In the genomic region with DNA sequence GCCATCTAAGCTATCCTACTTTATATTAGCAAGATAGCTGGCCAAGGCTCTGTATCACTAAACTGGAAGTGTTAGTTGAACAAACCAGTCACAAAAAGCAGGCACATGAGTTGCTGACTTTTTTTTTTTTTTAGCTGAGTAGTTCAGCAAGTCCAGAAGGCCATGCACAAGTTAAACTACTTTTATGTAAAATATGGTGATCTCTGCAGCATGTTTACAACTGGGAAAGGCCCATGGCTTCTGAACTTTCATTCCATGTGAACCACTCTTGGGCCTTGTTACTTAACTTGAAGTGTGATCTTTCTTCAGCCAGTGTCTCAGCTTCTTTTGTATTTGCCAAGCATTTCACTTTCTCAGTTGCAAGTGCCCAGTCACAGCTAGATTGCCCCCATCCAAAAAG, we compare ENCODE assay signal across 18 cellular contexts.
A peak's percentile ranks its signal among the peaks of the same experiment; 100 is the strongest.
DNase-seq lines count a peak whose midpoint lies in the region; ATAC-seq and TF ChIP-seq lines count a peak whose summit lies in the region.
"Had no signal": no experiment of that assay in that cellular context is flagged by ENCODE, and none has a peak within 500 bp of the region (broad histone marks: within the 10 kb centered on the region; RNA-seq: fewer than 3 reads in every experiment).

No MANE protein-coding gene starts in this region.

- no peak overlapping the region for H3K27ac Mint-ChIP-seq in endothelial cell (ENCODE audit: unreplicated experiment)
- H3K27ac Mint-ChIP-seq: H9 had no signal

- H3K27me3 ChIP-seq in gastroesophageal sphincter (no peaks in the 10 kb centered on the region), prostate gland (replicated peaks; ENCODE audit: insufficient read depth) (no peaks in the 10 kb centered on the region)
- H3K27me3 ChIP-seq: BE2C had no signal

- no peak overlapping the region for H3K4me3 Mint-ChIP-seq in endothelial cell (ENCODE audit: unreplicated experiment)
- H3K4me3 Mint-ChIP-seq: CD4-positive, CD25-positive, alpha-beta regulatory T cell; H9 had no signal

- H3K27ac ChIP-seq in gastroesophageal sphincter (peak overlapping the region; percentile 40 to 83 (median 70)), prostate gland (peak overlapping the region; percentile 21 to 64)
- H3K27ac ChIP-seq: HL-60 had no signal

- peak; percentile 17 for ATAC-seq in left ventricle myocardium superior
- ATAC-seq in Right ventricle myocardium inferior, result no peak
- ATAC-seq in gastroesophageal sphincter, result no peak

- DNase-seq in left ventricle myocardium superior (no peak), Right ventricle myocardium inferior (ENCODE audit: missing footprints) (no peak), prostate gland (ENCODE audit: low spot score) (no peak), endothelial cell (ENCODE audit: low spot score) (no peak), NCI-H524 treated with DMSO at 0.1 percent for 48 hours (lab: John Stamatoyannopoulos, UW) (no peak), anterior cingulate cortex (lab: John Stamatoyannopoulos, UW) (no peak), middle frontal gyrus (ENCODE audit: extremely low spot score, low spot score) (no peak)
- DNase-seq: BE2C; CD4-positive, CD25-positive, alpha-beta regulatory T cell; COR-L47; DMS 273 treated with DMSO at 0.1 percent for 48 hours; DND-41; H9; NCI-H187; NCI-H2227 treated with DMSO at 0.1 percent for 48 hours; NCI-H510A treated with DMSO at 0.1 percent for 48 hours had no signal

- H3K36me3 Mint-ChIP-seq in endothelial cell (ENCODE audit: low read depth, unreplicated experiment), result peaks cover 16% of the 10 kb centered on the region

- no peak for TF ChIP-seq POLR2A in gastroesophageal sphincter (IDR thresholded peaks at IDR 0.05)
- TF ChIP-seq POLR2A in prostate gland (IDR thresholded peaks at IDR 0.05), result no peak

- H3K9me3 Mint-ChIP-seq in endothelial cell (ENCODE audit: unreplicated experiment), result no peaks in the 10 kb centered on the region
- H3K9me3 Mint-ChIP-seq: H9 had no signal

- H3K4me1 ChIP-seq in gastroesophageal sphincter (peaks cover 29 to 97% (median 51%) of the 10 kb centered on the region in 3 donors), prostate gland (replicated peaks) (peaks cover 23% of the 10 kb centered on the region)
- H3K4me1 ChIP-seq: BE2C had no signal

- H3K9me3 ChIP-seq in gastroesophageal sphincter (no peaks in the 10 kb centered on the region), prostate gland (no peaks in the 10 kb centered on the region)
- H3K9me3 ChIP-seq: BE2C had no signal

- no peak for TF ChIP-seq EP300 in gastroesophageal sphincter (IDR thresholded peaks at IDR 0.05)

- H3K36me3 ChIP-seq in gastroesophageal sphincter (no peaks in the 10 kb centered on the region), prostate gland (no peaks in the 10 kb centered on the region)
- H3K36me3 ChIP-seq: BE2C had no signal

- H3K4me1 Mint-ChIP-seq in endothelial cell (ENCODE audit: unreplicated experiment), result peaks cover 18% of the 10 kb centered on the region

- TF ChIP-seq CTCF in gastroesophageal sphincter (IDR thresholded peaks at IDR 0.05) (no peak), prostate gland (IDR thresholded peaks at IDR 0.05) (no peak), endothelial cell (IDR thresholded peaks at IDR 0.05; ENCODE audit: unreplicated experiment) (no peak)

- no peak overlapping the region for H3K4me3 ChIP-seq in gastroesophageal sphincter
- H3K4me3 ChIP-seq in prostate gland, result no peak overlapping the region

- no peaks in the 10 kb centered on the region for H3K27me3 Mint-ChIP-seq in endothelial cell (ENCODE audit: unreplicated experiment)
- H3K27me3 Mint-ChIP-seq: CD4-positive, CD25-positive, alpha-beta regulatory T cell had no signal

- intact Hi-C loops in left ventricle myocardium superior (cut with micrococcal nuclease), result no loop called here
- intact Hi-C loops in Right ventricle myocardium inferior (cut with DNase I), result no loop called here
- intact Hi-C loops in prostate gland (cut with DNase I), result no loop called here
